ENCODE assay signal across 1 cellular context in the genomic region with DNA sequence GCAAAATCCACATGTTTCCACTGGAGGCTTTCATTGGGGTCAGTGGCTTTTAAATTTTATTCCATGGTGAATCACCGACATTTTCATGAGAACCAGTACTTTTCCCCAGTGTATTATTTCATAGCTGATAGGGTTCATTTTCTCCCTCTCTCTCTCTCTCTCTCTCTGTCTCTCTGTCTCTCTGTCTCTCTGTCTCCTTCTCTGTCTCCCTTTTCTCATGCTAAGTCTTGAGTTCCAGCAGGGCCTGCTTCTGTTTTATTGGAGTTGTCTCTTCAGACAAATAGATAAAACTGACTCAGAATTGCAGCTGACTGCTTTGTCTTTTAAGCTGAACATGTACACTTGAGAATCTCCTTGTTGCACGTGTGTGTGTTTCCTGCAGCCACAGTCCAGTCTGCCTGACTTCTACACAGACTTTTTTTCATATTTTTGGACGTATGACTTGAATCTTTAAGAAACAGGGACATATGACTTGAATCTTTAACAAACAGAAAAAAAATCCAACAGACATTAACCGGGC.
TF ChIP-seq lines count a peak whose summit lies in the region.

No MANE protein-coding gene starts in this region.

TF ChIP-seq in IMR-90, 13 proteins besides CTCF, POLR2A, EP300 and RAD21 (continued from another document):
- TF ChIP-seq ELK1 (IDR thresholded peaks at IDR 0.05; ENCODE audit: borderline replicate concordance, low read depth, low read length) (no peak), RCOR1 (IDR thresholded peaks at IDR 0.05; ENCODE audit: insufficient replicate concordance, low read length) (no peak), CHD1 (IDR thresholded peaks at IDR 0.05; ENCODE audit: low read depth, low read length) (no peak), MXI1 (IDR thresholded peaks at IDR 0.05; ENCODE audit: borderline replicate concordance, low read depth, low read length) (no peak), CEBPB (IDR thresholded peaks at IDR 0.05; ENCODE audit: low read depth, low read length) (no peak)
